Comparison of ENCODE assay signal across 8 cellular contexts in genomic region chr11:12410006-12410728, GRCh38. TPM values are rescaled to one million over a fixed set of nuclear protein-coding genes. Genes with fewer than 3 reads are reported as not detected.
DNase-seq lines count a peak whose midpoint lies in the region; ATAC-seq and TF ChIP-seq lines count a peak whose summit lies in the region.

No MANE protein-coding gene starts in this region.

- H3K9me3 ChIP-seq in H9 (ENCODE audit: control insufficient read depth, low read depth, low read length): no peaks in the 10 kb centered on the region
- H3K9me3 ChIP-seq in sigmoid colon: no peaks in the 10 kb centered on the region

- H4K8ac ChIP-seq in H9 (replicated peaks; ENCODE audit: insufficient read length, low read depth, low read length): no peak overlapping the region

- H3K4me1 Mint-ChIP-seq in H9: peaks cover 27 to 41% of the 10 kb centered on the region in 2 experiments

- peak; percentile 26 to 41 for TF ChIP-seq POLR2A in sigmoid colon (IDR thresholded peaks at IDR 0.05)

- no peak overlapping the region for H3K14ac ChIP-seq in H9 (ENCODE audit: insufficient read depth, low read length)

- no peak overlapping the region for H3K4me3 Mint-ChIP-seq in H9

- no peak overlapping the region for H3K27ac ChIP-seq in H9 (ENCODE audit: insufficient read length, low read depth, low read length)
- peak overlapping the region; percentile 97 to 99 (median 98) for H3K27ac ChIP-seq in sigmoid colon

- peak overlapping the region in 1 of 3 experiments; percentile 35; a peak in 1 of 7 replicates for H3K27ac Mint-ChIP-seq in H9

- no peaks in the 10 kb centered on the region for H3K79me1 ChIP-seq in H9 (ENCODE audit: insufficient read depth, low read depth, low read length, poor library complexity, severe bottlenecking)

- no peak overlapping the region for H2BK15ac ChIP-seq in H9 (ENCODE audit: low read depth, low read length)

- no peak overlapping the region for H2BK12ac ChIP-seq in H9 (ENCODE audit: insufficient read length, low read depth, low read length)

- ATAC-seq in Right ventricle myocardium superior (ENCODE audit: poor library complexity): peak; percentile 30

- H3K4me1 ChIP-seq in H9 (ENCODE audit: insufficient read depth, low read length) (peaks cover 3% of the 10 kb centered on the region; the same call in 1 of the 2 replicates), sigmoid colon (peaks cover 0 to 91% (median 79%) of the 10 kb centered on the region in 4 donors)

- no peak overlapping the region for H4K5ac ChIP-seq in H9 (ENCODE audit: insufficient read length, low read depth, low read length)

- no CpG with 5 or more reads among the region's 10 CpGs for WGBS in H9 (ENCODE audit: extremely low coverage, insufficient read length, low lambda C conversion rate)
- WGBS in sigmoid colon, 2 donors: 56 to 76% methylated on average over 10 of the region's 10 CpGs

- no peak overlapping the region for H2BK5ac ChIP-seq in H9 (ENCODE audit: insufficient read length, low read length)

- H3T11ph ChIP-seq in H9 (ENCODE audit: low read length): no peak overlapping the region

- no peak overlapping the region for H2BK20ac ChIP-seq in H9 (ENCODE audit: low read depth, low read length, poor library complexity, severe bottlenecking)

- no peak overlapping the region for H2AK5ac ChIP-seq in H9 (ENCODE audit: insufficient read length, low read length)

- peaks cover 3% of the 10 kb centered on the region in 2 experiments for H3K9me3 Mint-ChIP-seq in H9

- H4K91ac ChIP-seq in H9 (ENCODE audit: insufficient read length, low read depth, low read length): no peak overlapping the region

- peak; percentile 41; the same call in 2 of the 3 replicates for TF ChIP-seq CTCF in H9 (conservative IDR thresholded peaks at IDR 0.05)
- no peak for TF ChIP-seq CTCF in sigmoid colon (IDR thresholded peaks at IDR 0.05)
- no peak for TF ChIP-seq CTCF in GM13976 (IDR thresholded peaks at IDR 0.05; ENCODE audit: borderline replicate concordance, control extremely low read depth, extremely low read depth, insufficient read depth, missing control alignments)

- H3K9ac ChIP-seq in H9 (ENCODE audit: extremely low read depth, insufficient read length, low read length): no peak overlapping the region

- no peak overlapping the region for H2BK120ac ChIP-seq in H9 (ENCODE audit: low read depth, low read length, poor library complexity, severe bottlenecking)

- no peaks in the 10 kb centered on the region for H3K79me2 ChIP-seq in H9 (ENCODE audit: insufficient read depth, low read length)

- DNase-seq in H9: peak; percentile 49
- DNase-seq in SK-MEL-5 (ENCODE audit: low read depth, low spot score): peak; percentile 62
- no peak for DNase-seq in Right ventricle myocardium superior
- peak; percentile 92 for DNase-seq in sigmoid colon
- DNase-seq in GM13976 (ENCODE audit: low spot score): no peak
- DNase-seq in DMS79 (lab: John Stamatoyannopoulos, UW): no peak
- DNase-seq in ecto neural progenitor cell (ENCODE audit: low spot score): no peak
- DNase-seq in AG08396 (ENCODE audit: low spot score): no peak

- peaks cover 2 to 7% (median 2%) of the 10 kb centered on the region in 3 experiments; a peak in 4 of 7 replicates for H3K36me3 Mint-ChIP-seq in H9 (ENCODE audit: insufficient read depth in 1 of 3, low read depth in 3 of 3)

- no peak overlapping the region for H3K18ac ChIP-seq in H9 (ENCODE audit: insufficient read length, low read depth, low read length)

- H3K4ac ChIP-seq in H9 (ENCODE audit: low read depth, low read length): no peak overlapping the region

- H3K36me3 ChIP-seq in sigmoid colon: no peaks in the 10 kb centered on the region

- H3K4me3 ChIP-seq in sigmoid colon: peak overlapping the region; percentile 4 to 27 (median 20)

- H3K4me2 ChIP-seq in H9 (ENCODE audit: insufficient read depth, insufficient read length, low read length): no peak overlapping the region

- no peaks in the 10 kb centered on the region for H4K20me1 ChIP-seq in H9 (ENCODE audit: control insufficient read depth, insufficient read depth, insufficient read length)

- H3K23me2 ChIP-seq in H9 (ENCODE audit: insufficient read length, low read depth, low read length, poor library complexity, severe bottlenecking): no peaks in the 10 kb centered on the region

- intact Hi-C loops in Right ventricle myocardium superior (cut with DNase I): loop anchor here (10.0 kb wide), 3 partner anchors 65 to 485 kb away; partner anchors contain the start of gene TEAD1
- intact Hi-C loops in sigmoid colon (cut with DNase I): loop anchor here (2.0 to 5.0 kb wide), 5 partner anchors 21 to 479 kb away; no protein-coding TSS in a partner anchor

- no peak overlapping the region for H3K23ac ChIP-seq in H9 (ENCODE audit: insufficient read length, low read depth, low read length)

- in situ Hi-C loops in SK-MEL-5 (cut with HindIII; ENCODE audit: low pct_unique_long_range_greater_than_20kb, low sequenced_read_pairs): no loop called here
- in situ Hi-C loops in GM13976 (cut with MboI; ENCODE audit: low sequenced_read_pairs, unreplicated experiment): loop anchor here (25.0 kb wide), 1 partner anchor 477 kb away; no protein-coding TSS in a partner anchor

- no peak overlapping the region for H2AFZ ChIP-seq in H9 (ENCODE audit: low read length)

- TF ChIP-seq EP300 in sigmoid colon (IDR thresholded peaks at IDR 0.05): peak in 2 of 4 donors; percentile 68 to 92

- H3K27me3 Mint-ChIP-seq in H9 (ENCODE audit: low read depth): no peaks in the 10 kb centered on the region

- no peaks in the 10 kb centered on the region for H3K27me3 ChIP-seq in H9 (ENCODE audit: insufficient read depth, low read length)
- no peaks in the 10 kb centered on the region for H3K27me3 ChIP-seq in sigmoid colon

- no peak overlapping the region for H3K56ac ChIP-seq in H9 (ENCODE audit: insufficient read length, low read depth, low read length)

RNA-seq across cellular contexts. Expression of gene PARVA, which starts 32.8 kb away (rescaled TPM):
- 18.1 and 21.8 TPM in 2 replicates for total RNA-seq in H9 (2021)
- 12.9 and 13.2 TPM in 2 replicates for total RNA-seq in SK-MEL-5 (2014; rRNA removed; shearing (Covaris generic))
- polyA plus RNA-seq in SK-MEL-5 (2015; cell fraction: cytosol; rRNA removed): 15.7 and 23.1 TPM in 2 replicates
- polyA plus RNA-seq in SK-MEL-5 (2015; cell fraction: nucleus; rRNA removed): 5.0 and 6.7 TPM in 2 replicates
- 61.2 TPM for total RNA-seq in Right ventricle myocardium superior
- 100 to 1,000 TPM; 110 to 195 (median 161) TPM for total RNA-seq in sigmoid colon
- 10 to 100 TPM; 15.7 to 27.8 (median 16.8) TPM for polyA plus RNA-seq in sigmoid colon

Comparison
In these comparisons a context has a peak if more than half of its experiments do, and no peak if none do; other contexts are left out.
1. DNase-seq: peak in H9 (single experiment), SK-MEL-5 (single experiment) and sigmoid colon (single experiment); none in Right ventricle myocardium superior (single experiment), GM13976 (single experiment), DMS79 (single experiment), ecto neural progenitor cell (single experiment) and AG08396 (single experiment).